ENCODE assay signal across 1 cellular context in the genomic region with DNA sequence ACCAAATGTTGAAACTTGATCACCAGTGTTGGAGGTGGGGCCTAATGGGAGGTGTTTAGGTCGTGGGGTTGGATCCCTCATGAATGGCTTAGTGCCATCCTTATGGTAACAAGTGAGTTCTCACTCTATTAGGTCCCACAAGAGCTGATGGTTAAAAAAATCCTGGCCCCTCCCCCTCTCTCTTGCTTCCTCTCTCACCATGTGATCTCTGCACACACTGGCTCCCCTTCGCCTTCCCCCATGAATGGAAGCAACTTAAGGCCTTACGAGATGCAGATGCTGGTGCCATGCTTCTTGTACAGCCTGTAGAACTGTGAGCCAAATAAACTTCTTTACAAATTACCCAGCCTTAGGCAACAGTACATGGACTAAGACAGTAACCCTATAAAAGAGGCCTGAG.
TF ChIP-seq lines count a peak whose summit lies in the region.

No MANE protein-coding gene starts in this region.

TF ChIP-seq in K562, 482 proteins besides CTCF, POLR2A, EP300 and RAD21 (continued from another document):
- no peak for TF ChIP-seq ETV6 (IDR thresholded peaks at IDR 0.05; ENCODE audit: borderline replicate concordance in 1 of 2, low read depth in 2 of 2, low read length in 1 of 2)
- no peak for TF ChIP-seq ETV6 (CRISPR knock-in tag; IDR thresholded peaks at IDR 0.05; ENCODE audit: borderline replicate concordance)
- TF ChIP-seq NELFE (IDR thresholded peaks at IDR 0.05; ENCODE audit: insufficient read depth, insufficient read length): no peak
TF ChIP-seq in K562: peak in this region for 0.
